In genomic region chr20:45812157-45813005, GRCh38 we compare ENCODE assay signal across 1 cellular context.
TF ChIP-seq lines count a peak whose summit lies in the region.

UBE2C (plus strand) TSS chr20:45812644; CDS start chr20:45812696, 52 bp downstream.

TF ChIP-seq in A549, 52 proteins besides CTCF, POLR2A, EP300 and RAD21 (continued from another document):
- TF ChIP-seq RFX5 (IDR thresholded peaks at IDR 0.05) (0 out of 2 replicates have a peak, but pooled peaks have one; percentile 37), ZSCAN20 (CRISPR knock-in tag; IDR thresholded peaks at IDR 0.05) (no peak), MAX (IDR thresholded peaks at IDR 0.05) (peak; percentile 89), JUN (IDR thresholded peaks at IDR 0.05) (peak in 1 of 2 experiments; percentile 81; a peak in 3 of 5 replicates), HEYL (CRISPR knock-in tag; IDR thresholded peaks at IDR 0.05) (no peak), HOXA7 (CRISPR knock-in tag; IDR thresholded peaks at IDR 0.05) (no peak)
